8 cellular contexts compared by ENCODE assay signal in the genomic region with DNA sequence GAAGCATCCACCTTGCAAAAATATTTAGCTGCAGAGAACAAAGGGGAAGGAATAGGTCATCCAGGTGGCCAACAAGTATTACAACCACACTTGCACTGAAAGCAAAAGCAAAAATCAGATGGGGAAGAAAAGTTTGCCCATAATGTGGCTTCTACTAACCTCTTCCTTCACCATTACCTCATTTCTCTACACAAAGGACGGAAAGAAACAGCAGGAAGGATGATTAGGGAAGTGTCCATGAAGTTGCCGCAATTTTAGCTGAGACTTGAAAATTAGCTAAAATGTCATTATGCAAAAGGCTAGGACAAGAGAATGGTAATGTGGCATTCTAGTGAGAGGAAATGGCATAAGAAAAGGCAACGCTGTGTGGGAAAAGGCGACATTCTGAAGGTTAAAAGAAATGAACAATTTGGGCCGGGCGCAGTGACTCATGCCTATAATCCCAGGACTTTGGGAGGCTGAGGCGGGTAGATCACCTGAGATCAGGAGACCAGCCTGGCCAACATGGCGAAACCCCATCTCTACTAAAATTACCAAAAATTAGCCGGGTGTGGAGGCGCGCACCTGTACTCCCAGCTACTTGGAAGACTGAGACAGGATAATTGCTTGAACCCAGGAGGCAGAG. TPM values are rescaled to one million over a fixed set of nuclear protein-coding genes. Genes with fewer than 3 reads are reported as not detected.
A peak's percentile ranks its signal among the peaks of the same experiment; 100 is the strongest.
DNase-seq lines count a peak whose midpoint lies in the region; ATAC-seq and TF ChIP-seq lines count a peak whose summit lies in the region.

No MANE protein-coding gene starts in this region.

- ATAC-seq in CD4-positive, alpha-beta T cell (ENCODE audit: poor library complexity) = peak; percentile 45
- peak; percentile 10 for ATAC-seq in GM23338
- peak; percentile 94 for ATAC-seq in memory B cell (ENCODE audit: low read depth)
- no peak for ATAC-seq in HG02981 (IDR thresholded peaks at IDR 0.05; ENCODE audit: unreplicated experiment)

- H3K36me3 ChIP-seq in GM23338 (ENCODE audit: insufficient read depth) = no peaks in the 10 kb centered on the region
- H3K36me3 ChIP-seq in neuronal stem cell (replicated peaks in 1 of 2; ENCODE audit: control insufficient read depth in 2 of 2, insufficient read depth in 2 of 2, low read length in 2 of 2) = peaks cover 0 to 33% of the 10 kb centered on the region in 2 donors

- peaks cover 100% of the 10 kb centered on the region for H3K79me2 ChIP-seq in GM23338 (replicated peaks; ENCODE audit: insufficient read depth)

- peaks cover 85% of the 10 kb centered on the region for H4K20me1 ChIP-seq in GM23338 (replicated peaks; ENCODE audit: insufficient read depth)

- H3K27me3 ChIP-seq in CD4-positive, alpha-beta T cell (ENCODE audit: control insufficient read depth, insufficient read depth, low read length) = no peaks in the 10 kb centered on the region
- H3K27me3 ChIP-seq in GM23338 (ENCODE audit: insufficient read depth) (no peaks in the 10 kb centered on the region), neuronal stem cell (ENCODE audit: control insufficient read depth in 3 of 3, insufficient read depth in 3 of 3, low read depth in 1 of 3, low read length in 3 of 3) (no peaks in the 10 kb centered on the region)

- H2AK5ac ChIP-seq in neuronal stem cell (ENCODE audit: low read depth, low read length) = no peak overlapping the region

- H3K27me3 Mint-ChIP-seq in CD4-positive, alpha-beta T cell = no peaks in the 10 kb centered on the region
- H3K27me3 Mint-ChIP-seq in GM23338 (ENCODE audit: insufficient read depth, low read depth, poor library complexity) (peaks cover 22% of the 10 kb centered on the region), memory B cell (no peaks in the 10 kb centered on the region)
- H3K27me3 Mint-ChIP-seq in activated CD4-positive, alpha-beta memory T cell treated with anti-CD3 and anti-CD28 coated beads for 36 hours = no peaks in the 10 kb centered on the region

- no peaks in the 10 kb centered on the region for H3K9me3 ChIP-seq in CD4-positive, alpha-beta T cell (ENCODE audit: control insufficient read depth, low read length)
- no peaks in the 10 kb centered on the region for H3K9me3 ChIP-seq in neuronal stem cell (replicated peaks in 1 of 2; ENCODE audit: control insufficient read depth in 2 of 2, insufficient read depth in 1 of 2, low read depth in 1 of 2, low read length in 2 of 2)

- H3K18ac ChIP-seq in neuronal stem cell (ENCODE audit: low read length) = no peak overlapping the region

- H3K27ac Mint-ChIP-seq in CD4-positive, alpha-beta T cell = peak overlapping the region; percentile 80
- H3K27ac Mint-ChIP-seq in GM23338 (peak overlapping the region; percentile 94), memory B cell (peak overlapping the region; percentile 82)
- peak overlapping the region; percentile 30 for H3K27ac Mint-ChIP-seq in activated CD4-positive, alpha-beta memory T cell treated with anti-CD3 and anti-CD28 coated beads for 36 hours

- H3K27ac ChIP-seq in CD4-positive, alpha-beta T cell (ENCODE audit: low read depth, low read length) = no peak overlapping the region
- H3K27ac ChIP-seq in GM23338 (ENCODE audit: low read depth) (peak overlapping the region; percentile 93), neuronal stem cell (replicated peaks; ENCODE audit: low read length) (no peak overlapping the region)

- CTCF ChIA-PET in CD4-positive, alpha-beta T cell (lab: Charles Lee) = interaction anchor here (0.7 to 4.4 kb wide), 6 partner anchors 8 to 96 kb away, joined by 3 to 20 read pairs (median 4); a partner anchor contains a TSS
- CTCF ChIA-PET in activated CD4-positive, alpha-beta memory T cell treated with anti-CD3 and anti-CD28 coated beads for 36 hours (lab: Charles Lee) = interaction anchor here (1.0 to 4.0 kb wide), 4 partner anchors 14 to 33 kb away, joined by 5 to 26 read pairs (median 10); a partner anchor contains a TSS

- TF ChIP-seq CTCF in CD4-positive, alpha-beta T cell (IDR thresholded peaks at IDR 0.05) = no peak
- TF ChIP-seq CTCF in GM23338 (conservative IDR thresholded peaks at IDR 0.05; ENCODE audit: low read depth in 2 of 2) = no peak

- no peak overlapping the region for H2BK15ac ChIP-seq in neuronal stem cell (ENCODE audit: low read length)

- no peak overlapping the region for H2BK120ac ChIP-seq in neuronal stem cell (ENCODE audit: low read depth, low read length)

- no peak overlapping the region for H2AFZ ChIP-seq in GM23338
- H2AFZ ChIP-seq in neuronal stem cell (ENCODE audit: low read length) = no peak overlapping the region

- peak overlapping the region; percentile 3 for H3K4me2 ChIP-seq in GM23338
- H3K4me2 ChIP-seq in neuronal stem cell (ENCODE audit: insufficient read depth, low read length, poor library complexity, severe bottlenecking) = no peak overlapping the region

- no peak overlapping the region for H2BK12ac ChIP-seq in neuronal stem cell (ENCODE audit: low read length)

- peaks cover 36% of the 10 kb centered on the region for H3K36me3 Mint-ChIP-seq in CD4-positive, alpha-beta T cell (ENCODE audit: low read depth)
- no peaks in the 10 kb centered on the region; the same call in 2 of the 3 replicates for H3K36me3 Mint-ChIP-seq in GM23338 (ENCODE audit: low read depth)
- H3K36me3 Mint-ChIP-seq in activated CD4-positive, alpha-beta memory T cell treated with anti-CD3 and anti-CD28 coated beads for 36 hours = peaks cover 8% of the 10 kb centered on the region
- H3K36me3 Mint-ChIP-seq in memory B cell = peaks cover 7% of the 10 kb centered on the region

- peaks cover 94% of the 10 kb centered on the region for H3K4me1 ChIP-seq in GM23338 (ENCODE audit: insufficient read depth)
- peaks cover 0 to 9% of the 10 kb centered on the region in 2 donors for H3K4me1 ChIP-seq in neuronal stem cell (ENCODE audit: control insufficient read depth in 2 of 2, insufficient read depth in 1 of 2, low read depth in 1 of 2, low read length in 2 of 2)

- H3K4ac ChIP-seq in neuronal stem cell (ENCODE audit: low read length) = no peak overlapping the region

- H3K9me3 Mint-ChIP-seq in CD4-positive, alpha-beta T cell = no peaks in the 10 kb centered on the region
- H3K9me3 Mint-ChIP-seq in GM23338 (no peaks in the 10 kb centered on the region), memory B cell (no peaks in the 10 kb centered on the region)
- H3K9me3 Mint-ChIP-seq in activated CD4-positive, alpha-beta memory T cell treated with anti-CD3 and anti-CD28 coated beads for 36 hours = no peaks in the 10 kb centered on the region

- peaks cover 94% of the 10 kb centered on the region for H3K4me1 Mint-ChIP-seq in CD4-positive, alpha-beta T cell (ENCODE audit: low read depth)
- H3K4me1 Mint-ChIP-seq in GM23338 = peaks cover 84% of the 10 kb centered on the region
- peaks cover 78% of the 10 kb centered on the region for H3K4me1 Mint-ChIP-seq in activated CD4-positive, alpha-beta memory T cell treated with anti-CD3 and anti-CD28 coated beads for 36 hours (ENCODE audit: low read depth)
- H3K4me1 Mint-ChIP-seq in memory B cell = peaks cover 56% of the 10 kb centered on the region

- DNase-seq in CD4-positive, alpha-beta T cell = no peak
- DNase-seq in GM23338 (ENCODE audit: low spot score) (peak; percentile 80), memory B cell (ENCODE audit: low spot score in 2 of 2) (peak in 1 of 2 donors; percentile 20), NCI-H187 (lab: John Stamatoyannopoulos, UW) (no peak), EL (no peak), neuronal stem cell (ENCODE audit: low spot score) (no peak)
- DNase-seq in activated CD4-positive, alpha-beta memory T cell treated with anti-CD3 and anti-CD28 coated beads for 36 hours = no peak

- peaks cover 10% of the 10 kb centered on the region for H3K79me1 ChIP-seq in neuronal stem cell (ENCODE audit: low read depth, low read length)

- no peak overlapping the region for H2BK5ac ChIP-seq in neuronal stem cell (ENCODE audit: low read length)

- H3K4me3 Mint-ChIP-seq in CD4-positive, alpha-beta T cell = peak overlapping the region; percentile 53
- H3K4me3 Mint-ChIP-seq in GM23338 (peak overlapping the region; percentile 21), memory B cell (peak overlapping the region; percentile 65)
- peak overlapping the region; percentile 17 for H3K4me3 Mint-ChIP-seq in activated CD4-positive, alpha-beta memory T cell treated with anti-CD3 and anti-CD28 coated beads for 36 hours

- no peak overlapping the region for H3K23ac ChIP-seq in neuronal stem cell (ENCODE audit: low read depth, low read length, poor library complexity)

- no peak overlapping the region for H4K8ac ChIP-seq in neuronal stem cell (ENCODE audit: low read depth, low read length)

- H3F3A ChIP-seq in GM23338 (replicated peaks; ENCODE audit: low read depth) = no peaks in the 10 kb centered on the region

- POLR2A ChIA-PET in CD4-positive, alpha-beta T cell (lab: Charles Lee) = interaction anchor here (6.7 kb wide), 1 partner anchor 14 kb away, joined by 33 read pairs; a partner anchor contains a TSS
- POLR2A ChIA-PET in activated CD4-positive, alpha-beta memory T cell treated with anti-CD3 and anti-CD28 coated beads for 36 hours (lab: Charles Lee) = interaction anchor here (0.9 kb wide), 1 partner anchor 14 kb away, joined by 3 read pairs; a partner anchor contains a TSS

- no CpG with 5 or more reads among the region's 11 CpGs for WGBS in neuronal stem cell (ENCODE audit: extremely low coverage in 2 of 2, insufficient read length in 2 of 2, insufficient replicate concordance in 1 of 2), 2 donors

- no peak overlapping the region for H4K91ac ChIP-seq in neuronal stem cell (ENCODE audit: low read depth, low read length, poor library complexity)

- intact Hi-C loops in CD4-positive, alpha-beta T cell (cut with DNase I, micrococcal nuclease) = loop anchor here (2.0 to 5.0 kb wide), 2 partner anchors 13 to 37 kb away; a partner anchor contains a TSS
- intact Hi-C loops in activated CD4-positive, alpha-beta memory T cell treated with anti-CD3 and anti-CD28 coated beads for 36 hours (cut with micrococcal nuclease) = no loop called here

- no peaks in the 10 kb centered on the region for H3K9me2 ChIP-seq in GM23338 (ENCODE audit: insufficient read depth)

- no peak overlapping the region for H3K9ac ChIP-seq in neuronal stem cell (ENCODE audit: low read depth, low read length, poor library complexity)

- H3K4me3 ChIP-seq in GM23338 = peak overlapping the region; percentile 1
- H3K4me3 ChIP-seq in neuronal stem cell (ENCODE audit: low read length in 2 of 2) = no peak overlapping the region

- no peak overlapping the region for H3K14ac ChIP-seq in neuronal stem cell (ENCODE audit: low read length)

TF ChIP-seq in GM23338, 12 proteins besides CTCF, POLR2A, EP300 and RAD21:
- TF ChIP-seq EZH2 (IDR thresholded peaks at IDR 0.05; ENCODE audit: low read depth, unreplicated experiment) (no peak), CREB1 (CRISPR knock-in tag; IDR thresholded peaks at IDR 0.05; ENCODE audit: low read depth) (no peak), NANOG (IDR thresholded peaks at IDR 0.05; ENCODE audit: borderline replicate concordance) (no peak), EZH2phosphoT487 (IDR thresholded peaks at IDR 0.05; ENCODE audit: unreplicated experiment) (no peak)
TF ChIP-seq in GM23338: peak in this region for 0.

RNA-seq across cellular contexts. Expression of a gene that starts 13.7 kb away (rescaled TPM):
- total RNA-seq in CD4-positive, alpha-beta T cell = 100 to 1,000 TPM; 122 to 125 TPM
- total RNA-seq in GM23338 (2014; rRNA removed; shearing (Covaris generic)) = 167 and 206 TPM in 2 replicates
- 43.6 and 49.0 TPM in 2 replicates for polyA plus RNA-seq in GM23338 (2016; fragmentation: Nextera tagmentation; extraction: Ambion mirVana)
- 10 to 100 TPM; 57.3 to 63.8 TPM for total RNA-seq in activated CD4-positive, alpha-beta memory T cell treated with anti-CD3 and anti-CD28 coated beads for 36 hours
- 50.1 TPM for polyA plus RNA-seq in neuronal stem cell (2013, experiment 1 of 2)
- polyA plus RNA-seq in neuronal stem cell (2013, experiment 2 of 2) = 49.2 TPM

Comparison
In these comparisons a context has a peak if more than half of its experiments do, and no peak if none do; other contexts are left out.
1. H3K27ac Mint-ChIP-seq: peak in every context shown above with its lines; median percentile 94 in GM23338; 82 in memory B cell; 80 in CD4-positive, alpha-beta T cell; 30 in activated CD4-positive, alpha-beta memory T cell treated with anti-CD3 and anti-CD28 coated beads for 36 hours.